10 cellular contexts compared by ENCODE assay signal in the genomic region with DNA sequence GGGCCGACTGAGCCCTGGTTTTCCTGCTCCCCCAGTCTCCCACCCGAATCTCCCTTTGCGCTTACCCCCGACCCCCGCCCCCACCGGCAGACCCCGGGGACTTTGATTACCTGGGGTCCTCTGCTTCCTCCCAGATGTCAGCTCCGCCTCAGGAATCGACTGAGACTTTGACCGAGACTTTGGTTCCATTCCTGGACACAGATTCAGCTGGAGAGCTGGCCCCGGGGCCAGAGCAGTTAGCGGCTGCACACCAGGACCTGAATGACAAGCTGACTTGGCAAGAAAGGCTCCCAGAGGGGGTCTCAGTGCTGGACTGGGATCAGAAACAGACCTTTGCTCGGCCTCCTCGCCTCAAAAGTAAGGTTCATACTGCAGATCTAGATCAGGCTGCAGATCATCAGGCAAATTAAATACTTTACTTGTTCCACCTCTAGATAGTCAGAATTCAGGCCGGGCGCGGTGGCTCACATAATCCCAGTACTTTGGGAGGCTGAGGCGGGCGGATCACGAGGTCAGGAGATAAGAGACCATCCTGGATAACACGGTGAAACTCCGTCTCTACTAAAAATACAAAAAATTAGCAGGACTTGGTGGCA.
DNase-seq lines count a peak whose midpoint lies in the region; ATAC-seq, FAIRE-seq and TF ChIP-seq lines count a peak whose summit lies in the region.
"Had no signal": no experiment of that assay in that cellular context is flagged by ENCODE, and none has a peak within 500 bp of the region (broad histone marks: within the 10 kb centered on the region; RNA-seq: fewer than 3 reads in every experiment).

No MANE protein-coding gene starts in this region.

- CTCF ChIA-PET in mammary epithelial cell (lab: Charles Lee; ENCODE audit: low non-redundant PET): no interaction called here

- H3K4me1 Mint-ChIP-seq in HFFc6 (ENCODE audit: low read depth): peaks cover 8% of the 10 kb centered on the region

- H3K9me3 Mint-ChIP-seq in HFFc6: no peaks in the 10 kb centered on the region
- H3K9me3 Mint-ChIP-seq: activated T-helper 1 cell treated with anti-CD3 and anti-CD28 coated beads, Interleukin-12 subunit alpha, Interleukin-12 subunit beta, Interleukin-2, Interleukin-4 antibody, amounts not matched to agents 30 ng/mL and 10 ng/mL and 1 ng/mL, durations not matched to agents 14 hours and 24 hours and 36 hours; IgD-negative memory B cell had no signal

- ATAC-seq in GM18867 (IDR thresholded peaks at IDR 0.05; ENCODE audit: unreplicated experiment): no peak

- TF ChIP-seq CTCF in HFFc6 (IDR thresholded peaks at IDR 0.05) (no peak), mammary epithelial cell (conservative IDR thresholded peaks at IDR 0.05 in 1 of 2, IDR thresholded peaks at IDR 0.05 in 1 of 2; ENCODE audit: extremely low read depth in 1 of 2, insufficient read depth in 1 of 2, low read depth in 1 of 2, low read length in 2 of 2) (no peak), keratinocyte (optimal IDR thresholded peaks at IDR 0.05 in 1 of 3, IDR thresholded peaks at IDR 0.05 in 1 of 3, conservative IDR thresholded peaks at IDR 0.05 in 1 of 3; ENCODE audit: extremely low read depth in 1 of 3, insufficient read depth in 2 of 3, low read length in 3 of 3) (no peak)

- no peak for DNase-seq in HFFc6
- DNase-seq in mammary epithelial cell: no peak
- DNase-seq in keratinocyte (ENCODE audit: low read depth, low spot score): no peak
- DNase-seq in kidney glomerular epithelial cell (lab: John Stamatoyannopoulos, UW): no peak
- DNase-seq in DMS79 treated with DMSO at 0.1 percent for 48 hours (lab: John Stamatoyannopoulos, UW): no peak
- no peak for DNase-seq in NCI-H2081 treated with DMSO at 0.1 percent for 48 hours (lab: John Stamatoyannopoulos, UW)

- 27% methylated on average over 20 of the region's 22 CpGs for WGBS in mammary epithelial cell (ENCODE audit: low coverage, missing lambda C conversion rate)

- no peaks in the 10 kb centered on the region for H3K9me3 ChIP-seq in mammary epithelial cell (replicated peaks; ENCODE audit: insufficient read depth, low read length)
- H3K9me3 ChIP-seq in keratinocyte (ENCODE audit: control insufficient read depth, low read depth, low read length): no peaks in the 10 kb centered on the region

- no peak overlapping the region for H3K27ac ChIP-seq in mammary epithelial cell (ENCODE audit: insufficient read depth, low read depth, low read length)
- no peak overlapping the region for H3K27ac ChIP-seq in keratinocyte (ENCODE audit: control insufficient read depth, insufficient read depth, low read length)
- peak overlapping the region in 9 of 21 experiments; percentile 2 to 68 (median 34) for H3K27ac ChIP-seq in skin epidermis

- H3K27me3 ChIP-seq in mammary epithelial cell (ENCODE audit: insufficient read depth, low read length) (peaks cover 5% of the 10 kb centered on the region), keratinocyte (ENCODE audit: control insufficient read depth, extremely low read depth, insufficient read depth, low read length) (peaks cover 21% of the 10 kb centered on the region)

- H3K4me3 ChIP-seq in mammary epithelial cell (replicated peaks in 1 of 3; ENCODE audit: insufficient read depth in 1 of 3, low read depth in 2 of 3, low read length in 3 of 3): peak overlapping the region; percentile 32 to 38 (median 38)
- peak overlapping the region; percentile 25 to 53 (median 36) for H3K4me3 ChIP-seq in keratinocyte (ENCODE audit: control insufficient read depth in 2 of 3, extremely low read depth in 1 of 3, insufficient read depth in 2 of 3, low read depth in 1 of 3, low read length in 3 of 3)
- H3K4me3 ChIP-seq in skin epidermis: peak overlapping the region in 6 of 7 experiments; percentile 21 to 43 (median 26)

- peak overlapping the region; percentile 65 for H2AFZ ChIP-seq in mammary epithelial cell (ENCODE audit: low read depth, low read length)
- H2AFZ ChIP-seq in keratinocyte (ENCODE audit: control insufficient read depth, low read length): no peak overlapping the region

- in situ Hi-C loops in mammary epithelial cell (cut with MboI; ENCODE audit: low sequenced_read_pairs in 2 of 2): no loop called here

- H3K4me1 ChIP-seq in mammary epithelial cell (ENCODE audit: insufficient read depth, low read length) (peaks cover 9% of the 10 kb centered on the region), keratinocyte (ENCODE audit: control insufficient read depth, extremely low read depth, insufficient read depth, low read length) (no peaks in the 10 kb centered on the region)

- no peaks in the 10 kb centered on the region for H3K79me2 ChIP-seq in mammary epithelial cell (ENCODE audit: insufficient read depth, low read length)
- H3K79me2 ChIP-seq in keratinocyte (ENCODE audit: control insufficient read depth, insufficient read depth, low read length): no peaks in the 10 kb centered on the region

- no peaks in the 10 kb centered on the region for H3K9me1 ChIP-seq in keratinocyte (ENCODE audit: control insufficient read depth, extremely low read depth, insufficient read depth, low read length)

- H3K36me3 ChIP-seq in mammary epithelial cell (ENCODE audit: insufficient read depth, low read length) (no peaks in the 10 kb centered on the region), keratinocyte (ENCODE audit: control insufficient read depth in 2 of 2, extremely low read depth in 1 of 2, insufficient read depth in 2 of 2, low read length in 2 of 2) (no peaks in the 10 kb centered on the region)

- H3K4me3 Mint-ChIP-seq in HFFc6: peak overlapping the region; percentile 77
- H3K4me3 Mint-ChIP-seq: activated T-helper 1 cell treated with anti-CD3 and anti-CD28 coated beads, Interleukin-12 subunit alpha, Interleukin-12 subunit beta, Interleukin-2, Interleukin-4 antibody, amounts not matched to agents 30 ng/mL and 10 ng/mL and 1 ng/mL, durations not matched to agents 14 hours and 24 hours and 36 hours had no signal

- intact Hi-C loops in mammary epithelial cell (cut with micrococcal nuclease): no loop called here

- dilution Hi-C loops in mammary epithelial cell (cut with HindIII; ENCODE audit: low sequenced_read_pairs): no loop called here
- dilution Hi-C loops in keratinocyte (cut with MboI; ENCODE audit: extremely low pct_ligation_motif_present, low sequenced_read_pairs): no loop called here

- FAIRE-seq in keratinocyte (lab: Jason Lieb, UNC): no peak

- H4K20me1 ChIP-seq in mammary epithelial cell (ENCODE audit: insufficient read depth, low read length) (no peaks in the 10 kb centered on the region), keratinocyte (ENCODE audit: control insufficient read depth, extremely low read depth, insufficient read depth, low read length) (no peaks in the 10 kb centered on the region)

- H3K4me2 ChIP-seq in mammary epithelial cell (ENCODE audit: insufficient read depth, low read depth, low read length) (peak overlapping the region; percentile 89), keratinocyte (ENCODE audit: control insufficient read depth, extremely low read depth, insufficient read depth, low read depth, low read length) (peak overlapping the region; percentile 70)

- no peak overlapping the region for H3K27ac Mint-ChIP-seq in HFFc6
- H3K27ac Mint-ChIP-seq: activated T-helper 1 cell treated with anti-CD3 and anti-CD28 coated beads, Interleukin-12 subunit alpha, Interleukin-12 subunit beta, Interleukin-2, Interleukin-4 antibody, amounts not matched to agents 30 ng/mL and 10 ng/mL and 1 ng/mL, durations not matched to agents 14 hours and 24 hours and 36 hours; IgD-negative memory B cell had no signal

- H3K9ac ChIP-seq in mammary epithelial cell (ENCODE audit: insufficient read depth, low read length) (no peak overlapping the region), keratinocyte (ENCODE audit: control insufficient read depth, extremely low read depth, insufficient read depth, low read length) (no peak overlapping the region)

- no TSS peak for BruUV-seq in mammary epithelial cell (replicated peaks; lab: Mats Ljungman, UMichigan)

- no peaks in the 10 kb centered on the region for H3K36me3 Mint-ChIP-seq in HFFc6 (ENCODE audit: low read depth)
- H3K36me3 Mint-ChIP-seq: IgD-negative memory B cell had no signal

- peaks cover 43% of the 10 kb centered on the region for H3K27me3 Mint-ChIP-seq in HFFc6 (ENCODE audit: insufficient read depth)
